Comparison of ENCODE assay signal across 9 cellular contexts in the genomic region with DNA sequence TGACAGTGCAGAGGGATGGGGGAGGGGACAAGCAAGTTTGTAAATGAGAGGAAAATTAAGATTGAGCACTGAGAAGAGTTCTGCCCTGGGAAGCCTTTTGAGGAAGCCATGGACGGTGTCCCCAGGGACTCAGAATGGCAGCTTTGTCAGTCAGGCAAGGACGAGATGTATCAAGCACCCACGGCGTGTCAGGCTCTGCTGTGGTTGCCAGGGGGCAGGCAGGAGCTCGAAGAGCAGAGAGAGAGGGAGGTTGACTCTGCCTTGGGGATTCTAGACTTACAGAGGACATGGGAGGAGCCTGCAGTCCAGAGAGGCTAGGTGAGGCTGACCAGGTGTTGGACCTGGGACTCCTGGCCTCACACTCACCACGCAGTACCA. TPM values are rescaled to one million over a fixed set of nuclear protein-coding genes. Genes with fewer than 3 reads are reported as not detected.
DNase-seq lines count a peak whose midpoint lies in the region; ATAC-seq and TF ChIP-seq lines count a peak whose summit lies in the region.
"Had no signal": no experiment of that assay in that cellular context is flagged by ENCODE, and none has a peak within 500 bp of the region (broad histone marks: within the 10 kb centered on the region; RNA-seq: fewer than 3 reads in every experiment).

No MANE protein-coding gene starts in this region.

- DNase-seq in SIG-M5 treated with dmso at 0.1 percent for 504 hours (lab: John Stamatoyannopoulos, UW; ENCODE audit: unreplicated experiment): peak; percentile 34
- DNase-seq in SIG-M5 (lab: John Stamatoyannopoulos, UW): no peak
- DNase-seq in OCI-LY7 (ENCODE audit: low spot score): peak; percentile 13
- DNase-seq in cardiac muscle cell (ENCODE audit: low read depth in 1 of 2, low spot score in 1 of 2): peak in 1 of 2 donors; percentile 47
- DNase-seq in transverse colon: no peak
- DNase-seq in AML-193 (lab: John Stamatoyannopoulos, UW): no peak
- no peak for DNase-seq in NCI-H1105 treated with DMSO at 0.1 percent for 48 hours (lab: John Stamatoyannopoulos, UW)
- DNase-seq: CD4-positive, alpha-beta T cell had no signal

- no peak for ATAC-seq in GM18873 (IDR thresholded peaks at IDR 0.05; ENCODE audit: low FRiP score, unreplicated experiment)

- H3K27ac ChIP-seq in OCI-LY7 (ENCODE audit: low read depth, low read length, poor library complexity, severe bottlenecking) (no peak overlapping the region), cardiac muscle cell (no peak overlapping the region), transverse colon (peak overlapping the region; percentile 12 to 74 (median 43))

- no peak overlapping the region for H3K4me2 ChIP-seq in OCI-LY7 (ENCODE audit: low read length)

- intact Hi-C loops in OCI-LY7 (cut with micrococcal nuclease; ENCODE audit: unreplicated experiment) (no loop called here), transverse colon (cut with DNase I; ENCODE audit: low total_unique reads) (no loop called here)

- in situ Hi-C loops in transverse colon (cut with MboI; ENCODE audit: low pct_ligation_motif_present in 1 of 4, low pct_unique_long_range_greater_than_20kb in 1 of 4, low sequenced_read_pairs in 3 of 4): no loop called here

- no peaks in the 10 kb centered on the region for H3K9me3 ChIP-seq in OCI-LY7 (ENCODE audit: low read length)
- no peaks in the 10 kb centered on the region for H3K9me3 ChIP-seq in cardiac muscle cell (ENCODE audit: low read depth)
- no peaks in the 10 kb centered on the region for H3K9me3 ChIP-seq in transverse colon

- TF ChIP-seq POLR2A in transverse colon (IDR thresholded peaks at IDR 0.05): no peak

- WGBS in transverse colon (ENCODE audit: low coverage in 1 of 2), 2 donors: 18% methylated on average over 6 of the region's 6 CpGs; no CpG with 5 or more reads in 1 of the 2 donors

- TF ChIP-seq EP300 in transverse colon (IDR thresholded peaks at IDR 0.05; ENCODE audit: low read depth): no peak

- H3K4me3 ChIP-seq in OCI-LY7 (ENCODE audit: low read depth, low read length, poor library complexity, severe bottlenecking) (no peak overlapping the region), cardiac muscle cell (no peak overlapping the region), transverse colon (no peak overlapping the region)

- TF ChIP-seq CTCF in OCI-LY7 (conservative IDR thresholded peaks at IDR 0.05; ENCODE audit: low read length) (no peak), cardiac muscle cell (IDR thresholded peaks at IDR 0.05; ENCODE audit: low read depth, low read length) (peak; percentile 19), transverse colon (IDR thresholded peaks at IDR 0.05) (peak in 2 of 5 experiments; percentile 12 to 23)

- no peaks in the 10 kb centered on the region for H3K9me2 ChIP-seq in OCI-LY7 (ENCODE audit: insufficient read depth, low read length)

- H3K27me3 ChIP-seq in cardiac muscle cell: no peaks in the 10 kb centered on the region
- no peaks in the 10 kb centered on the region for H3K27me3 ChIP-seq in transverse colon

- BruUV-seq in OCI-LY7 (replicated peaks; lab: Mats Ljungman, UMichigan): no TSS peak

- H3K4me1 ChIP-seq in OCI-LY7 (ENCODE audit: insufficient read depth, low read length, poor library complexity, severe bottlenecking) (no peaks in the 10 kb centered on the region), cardiac muscle cell (ENCODE audit: low read depth) (no peaks in the 10 kb centered on the region), transverse colon (peaks cover 7 to 30% (median 22%) of the 10 kb centered on the region in 4 donors)

- POLR2A ChIA-PET in OCI-LY7 (lab: Charles Lee): no interaction called here

- no peak overlapping the region for H2AFZ ChIP-seq in OCI-LY7 (ENCODE audit: low read length)

- CTCF ChIA-PET in OCI-LY7 (lab: Charles Lee; ENCODE audit: unreplicated experiment): no interaction called here

- H4K20me1 ChIP-seq in OCI-LY7 (ENCODE audit: insufficient read depth, low read length): no peaks in the 10 kb centered on the region

- H3K36me3 ChIP-seq in OCI-LY7 (ENCODE audit: insufficient read depth, low read length) (no peaks in the 10 kb centered on the region), cardiac muscle cell (no peaks in the 10 kb centered on the region), transverse colon (no peaks in the 10 kb centered on the region)

- no peaks in the 10 kb centered on the region for H3K79me2 ChIP-seq in OCI-LY7 (ENCODE audit: insufficient read depth, low read depth, low read length)

RNA-seq across cellular contexts. Expression of gene SYT7, which starts 29.1 kb away (rescaled TPM):
- total RNA-seq in OCI-LY7 (2014; rRNA removed; shearing (Covaris generic)): not detected in 2 replicates
- total RNA-seq in OCI-LY7 (2022): not detected in 2 replicates
- total RNA-seq in cardiac muscle cell: 8.7 and 12.1 TPM in 2 replicates
- polyA plus RNA-seq in cardiac muscle cell: 6.3 and 7.5 TPM in 2 replicates
- total RNA-seq in transverse colon: 10 to 100 TPM in 3 of 4 donors, 1 to 10 TPM in 1; 6.8 to 26.2 (median 12.8) TPM
- total RNA-seq: CD4-positive, alpha-beta T cell had no signal

Comparison
In these comparisons a context has a peak if more than half of its experiments do, and no peak if none do; other contexts are left out.
1. DNase-seq: peak in SIG-M5 treated with dmso at 0.1 percent for 504 hours (single experiment) and OCI-LY7 (single experiment); none in SIG-M5 (single experiment), transverse colon (single experiment), AML-193 (0 of 2) and NCI-H1105 treated with DMSO at 0.1 percent for 48 hours (single experiment).
2. H3K27ac ChIP-seq: peak in transverse colon (4 of 4); none in OCI-LY7 (single experiment) and cardiac muscle cell (single experiment).